Comparison of ENCODE assay signal across 8 cellular contexts in the genomic region with DNA sequence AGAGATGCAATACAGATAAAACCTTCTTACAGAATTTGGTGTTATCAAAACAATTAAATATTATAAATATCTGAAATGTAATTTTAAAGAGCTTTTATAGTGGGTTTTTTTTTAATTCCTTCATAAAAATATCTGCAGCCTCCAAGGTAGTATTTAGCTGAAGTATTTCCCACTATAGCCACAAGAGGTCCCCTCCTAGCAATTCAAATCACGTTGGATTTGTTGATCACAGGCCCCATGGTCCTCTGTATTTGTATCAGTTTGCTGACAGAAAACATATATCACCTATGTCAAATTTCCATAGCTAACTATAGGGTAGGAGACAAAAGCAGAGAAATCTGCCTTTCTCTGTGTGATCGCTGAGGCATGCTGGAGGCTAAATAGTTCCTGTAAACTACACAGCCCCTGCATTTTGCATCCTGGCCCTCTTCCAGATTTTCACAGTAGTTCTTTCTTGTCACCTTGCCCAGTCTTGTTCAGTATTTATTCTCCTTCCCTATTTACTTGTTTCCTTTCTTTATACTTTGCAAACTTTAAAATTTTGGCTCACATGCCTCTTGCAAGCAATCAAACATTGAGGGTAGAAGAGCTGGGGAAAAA. TPM values are rescaled to one million over a fixed set of nuclear protein-coding genes. Genes with fewer than 3 reads are reported as not detected.
A peak's percentile ranks its signal among the peaks of the same experiment; 100 is the strongest.
DNase-seq lines count a peak whose midpoint lies in the region; ATAC-seq and TF ChIP-seq lines count a peak whose summit lies in the region.

No MANE protein-coding gene starts in this region.

- peaks cover 15% of the 10 kb centered on the region for H3K27me3 ChIP-seq in A673 (replicated peaks; ENCODE audit: insufficient read depth, low read depth, low read length, poor library complexity)

- ATAC-seq in esophagus mucosa = no peak

- CTCF ChIA-PET in A673 (lab: Charles Lee) = interaction anchor here (0.6 to 3.1 kb wide), 3 partner anchors 31 to 460 kb away, joined by 3 to 29 read pairs (median 4); no protein-coding TSS in a partner anchor

- DNase-seq in A673 (ENCODE audit: low spot score) (peak; percentile 67), EH (ENCODE audit: low read depth) (peak; percentile 52), H4 (ENCODE audit: low spot score) (peak; percentile 30), LoVo (ENCODE audit: low spot score) (peak; percentile 49), T-helper 1 cell (peak in 3 of 5 donors; percentile 3 to 48 (median 25)), fibroblast of peridontal ligament (ENCODE audit: extremely low read depth) (peak; percentile 70), non-pigmented ciliary epithelial cell (ENCODE audit: low read depth) (peak; percentile 23)

- peaks cover 3% of the 10 kb centered on the region for H3K4me1 ChIP-seq in A673 (ENCODE audit: insufficient read depth, low read length, poor library complexity, severe bottlenecking)

- POLR2A ChIA-PET in A673 (lab: Charles Lee; ENCODE audit: low non-redundant PET) = no interaction called here

- no TSS peak for BruUV-seq in A673 (replicated peaks; lab: Mats Ljungman, UMichigan)

- intact Hi-C loops in A673 (cut with micrococcal nuclease; ENCODE audit: unreplicated experiment) = loop anchor here (1.0 kb wide), 1 partner anchor 83 kb away; no protein-coding TSS in a partner anchor

- H3K4me3 ChIP-seq in A673 (ENCODE audit: low read depth, low read length, poor library complexity, severe bottlenecking) = no peak overlapping the region

- no peaks in the 10 kb centered on the region for H3K36me3 ChIP-seq in A673 (ENCODE audit: insufficient read depth, low read length, poor library complexity, severe bottlenecking)

- TF ChIP-seq CTCF in A673 (conservative IDR thresholded peaks at IDR 0.05; ENCODE audit: low read depth, low read length) = peak; percentile 79

- no peak overlapping the region for H3K27ac ChIP-seq in A673 (ENCODE audit: low read depth, low read length, poor library complexity, severe bottlenecking)

- H3K9me3 ChIP-seq in A673 (ENCODE audit: low read depth, low read length, poor library complexity, severe bottlenecking) = no peaks in the 10 kb centered on the region

RNA-seq across cellular contexts. Expression of a gene that starts 1.8 kb away (rescaled TPM):
- total RNA-seq in A673 (2021) (not detected in 2 replicates), esophagus mucosa (not detected)
- total RNA-seq in H4 (2014; rRNA removed; shearing (Covaris generic)) = 0.02 TPM in 1 of 2 replicates, not detected in the other
